29 cellular contexts compared by ENCODE assay signal in the genomic region with DNA sequence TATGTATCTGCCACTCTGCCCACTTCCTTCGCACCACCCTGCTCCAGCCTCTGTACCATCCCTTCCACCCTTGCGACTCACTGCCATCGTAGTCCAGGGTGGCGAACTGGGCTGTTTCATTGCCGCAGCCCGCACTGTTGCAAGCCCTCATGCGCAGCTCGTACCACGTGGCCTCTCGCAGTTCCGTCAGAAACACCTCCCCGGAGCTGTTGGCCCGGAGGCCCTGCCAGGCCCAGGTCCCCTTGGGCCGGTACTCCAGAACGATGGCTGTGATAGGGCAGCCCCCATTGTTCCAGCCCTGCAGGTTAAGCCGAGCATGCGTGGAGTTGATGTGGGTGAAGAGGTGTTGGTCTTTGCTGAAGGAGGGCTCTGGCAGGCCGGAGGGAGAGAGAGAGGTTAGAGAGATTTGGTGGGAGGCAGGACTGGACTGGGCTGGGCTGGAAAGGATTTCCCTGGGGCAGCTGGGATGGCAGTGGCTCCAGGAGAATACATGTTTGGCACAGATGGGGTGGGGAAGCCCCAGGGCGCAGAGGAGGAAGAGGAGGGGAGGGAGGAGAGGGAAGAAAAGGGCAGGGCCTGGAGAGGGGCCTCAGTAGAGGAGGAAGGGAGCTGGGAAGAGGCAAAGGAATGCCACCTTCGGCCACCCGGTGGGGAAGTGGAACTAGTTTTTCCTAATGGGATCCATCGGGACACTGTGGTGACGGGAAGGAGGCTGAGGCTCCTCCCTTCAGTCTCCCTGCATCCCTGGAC.
"Had no signal": no experiment of that assay in that cellular context is flagged by ENCODE, and none has a peak within 500 bp of the region (broad histone marks: within the 10 kb centered on the region; RNA-seq: fewer than 3 reads in every experiment).

No MANE protein-coding gene starts in this region.

- H3K4me1 Mint-ChIP-seq: activated CD4-positive, alpha-beta memory T cell treated with anti-CD3 and anti-CD28 coated beads, Interleukin-2, amount 10 ng/mL, durations not matched to agents 7 days and 5 days; activated CD4-positive, alpha-beta T cell treated with anti-CD3 and anti-CD28 coated beads, Interleukin-2, amount 10 ng/mL, durations not matched to agents 7 days and 5 days; brain; immature natural killer cell; stimulated activated effector memory CD8-positive, alpha-beta T cell treated with anti-CD3 and anti-CD28 coated beads, Interleukin-12 subunit alpha, Interleukin-12 subunit beta, amount 100 ng/mL, for 72 hours had no signal

- H3K36me3 ChIP-seq: cardiac muscle cell, lower lobe of right lung, right lobe of liver, thoracic aorta, uterus had no signal

- H3K79me2 ChIP-seq: hepatocyte had no signal

- H3K27me3 ChIP-seq: cardiac muscle cell, right lobe of liver, uterus had no signal

- H2AFZ ChIP-seq: hepatocyte had no signal

- H3K4me2 ChIP-seq: hepatocyte had no signal

- H3K9me3 ChIP-seq: gastroesophageal sphincter, lower lobe of right lung, right lobe of liver, thoracic aorta, uterus had no signal

- H3K36me3 Mint-ChIP-seq: activated naive CD8-positive, alpha-beta T cell; immature natural killer cell; stimulated activated effector memory CD8-positive, alpha-beta T cell treated with anti-CD3 and anti-CD28 coated beads, Interleukin-12 subunit alpha, Interleukin-12 subunit beta, amount 100 ng/mL, for 72 hours had no signal

- FAIRE-seq: endothelial cell of umbilical vein had no signal

- H3K4me1 ChIP-seq: gastroesophageal sphincter, lower lobe of right lung, right lobe of liver, uterus had no signal

- H3K9me3 Mint-ChIP-seq: activated CD4-positive, alpha-beta memory T cell treated with anti-CD3 and anti-CD28 coated beads, Interleukin-2, amount 10 ng/mL, durations not matched to agents 7 days and 5 days; activated CD4-positive, alpha-beta T cell treated with anti-CD3 and anti-CD28 coated beads, Interleukin-2, amount 10 ng/mL, durations not matched to agents 7 days and 5 days; activated T-cell treated with anti-CD3 and anti-CD28 coated beads, Interleukin-2, amount 50 U/mL, for 4 hours; activated T-helper 2 cell treated with anti-CD3 and anti-CD28 coated beads, Interferon-gamma antibody, Interleukin-2, Interleukin-4, amounts not matched to agents 10 μg/mL and 5 μg/mL and 100 μg/mL, durations not matched to agents 14 hours and 24 hours and 36 hours; effector memory CD8-positive, alpha-beta T cell; naive thymus-derived CD8-positive, alpha-beta T cell; neural crest cell; stimulated activated effector memory CD8-positive, alpha-beta T cell treated with anti-CD3 and anti-CD28 coated beads, Interleukin-12 subunit alpha, Interleukin-12 subunit beta, amount 100 ng/mL, for 72 hours; stimulated activated naive CD8-positive, alpha-beta T cell treated with anti-CD3 and anti-CD28 coated beads, Interleukin-15, Interleukin-2, amounts not matched to agents 100 ng/mL and 50 ng/mL, for 24 hours; type B pancreatic cell had no signal

- DNase-seq: activated CD4-positive, alpha-beta memory T cell treated with anti-CD3 and anti-CD28 coated beads, Interleukin-2, amount 10 ng/mL, durations not matched to agents 7 days and 5 days; activated CD4-positive, alpha-beta T cell treated with anti-CD3 and anti-CD28 coated beads for 1 hour; activated CD4-positive, alpha-beta T cell treated with anti-CD3 and anti-CD28 coated beads, Interleukin-2, amount 10 ng/mL, durations not matched to agents 7 days and 5 days; activated T-cell treated with anti-CD3 and anti-CD28 coated beads, Interleukin-2, amount 50 U/mL, for 4 hours; cerebellar nuclear complex; cortex of kidney; effector memory CD8-positive, alpha-beta T cell; immature natural killer cell; lower lobe of right lung; mesenchymal stem cell; occipital lobe; right lobe of liver; stimulated activated CD4-positive, alpha-beta T cell treated with anti-CD3 and anti-CD28 coated beads, Interleukin-12 subunit alpha, Interleukin-12 subunit beta, amount 100 ng/mL, for 4 hours; stimulated activated CD4-positive, alpha-beta T cell treated with anti-CD3 and anti-CD28 coated beads, Interleukin-4, amount 100 ng/mL, for 24 hours; T-helper 2 cell; uterus had no signal

- H3K27ac ChIP-seq: cardiac muscle cell, gastroesophageal sphincter, hepatocyte, lower lobe of right lung, right lobe of liver, thoracic aorta, uterus had no signal

- H3K4me3 ChIP-seq: cardiac muscle cell, gastroesophageal sphincter, hepatocyte, lower lobe of right lung, right lobe of liver, thoracic aorta, uterus had no signal

- H3K27ac Mint-ChIP-seq: activated CD4-positive, alpha-beta memory T cell treated with anti-CD3 and anti-CD28 coated beads, Interleukin-2, amount 10 ng/mL, durations not matched to agents 7 days and 5 days; activated CD4-positive, alpha-beta T cell treated with anti-CD3 and anti-CD28 coated beads, Interleukin-2, amount 10 ng/mL, durations not matched to agents 7 days and 5 days; activated naive CD8-positive, alpha-beta T cell; activated T-helper 2 cell treated with anti-CD3 and anti-CD28 coated beads, Interferon-gamma antibody, Interleukin-2, Interleukin-4, amounts not matched to agents 10 μg/mL and 5 μg/mL and 100 μg/mL, durations not matched to agents 14 hours and 24 hours and 36 hours; brain; effector memory CD8-positive, alpha-beta T cell; immature natural killer cell; stimulated activated effector memory CD8-positive, alpha-beta T cell treated with anti-CD3 and anti-CD28 coated beads, Interleukin-12 subunit alpha, Interleukin-12 subunit beta, amount 100 ng/mL, for 72 hours; stimulated activated naive CD8-positive, alpha-beta T cell treated with anti-CD3 and anti-CD28 coated beads, Interleukin-15, Interleukin-2, amounts not matched to agents 100 ng/mL and 50 ng/mL, for 24 hours; type B pancreatic cell had no signal

- H3K4me3 Mint-ChIP-seq: activated CD4-positive, alpha-beta memory T cell treated with anti-CD3 and anti-CD28 coated beads, Interleukin-2, amount 10 ng/mL, durations not matched to agents 7 days and 5 days; activated CD4-positive, alpha-beta T cell treated with anti-CD3 and anti-CD28 coated beads, Interleukin-2, amount 10 ng/mL, durations not matched to agents 7 days and 5 days; activated naive CD8-positive, alpha-beta T cell; activated T-cell treated with anti-CD3 and anti-CD28 coated beads, Interleukin-2, amount 50 U/mL, for 4 hours; brain; effector memory CD8-positive, alpha-beta T cell; immature natural killer cell; naive thymus-derived CD8-positive, alpha-beta T cell; neural crest cell; stimulated activated effector memory CD8-positive, alpha-beta T cell treated with anti-CD3 and anti-CD28 coated beads, Interleukin-12 subunit alpha, Interleukin-12 subunit beta, amount 100 ng/mL, for 72 hours; stimulated activated naive CD8-positive, alpha-beta T cell treated with anti-CD3 and anti-CD28 coated beads, Interleukin-15, Interleukin-2, amounts not matched to agents 100 ng/mL and 50 ng/mL, for 24 hours; type B pancreatic cell had no signal
